ENCODE assay signal across 1 cellular context in the genomic region with DNA sequence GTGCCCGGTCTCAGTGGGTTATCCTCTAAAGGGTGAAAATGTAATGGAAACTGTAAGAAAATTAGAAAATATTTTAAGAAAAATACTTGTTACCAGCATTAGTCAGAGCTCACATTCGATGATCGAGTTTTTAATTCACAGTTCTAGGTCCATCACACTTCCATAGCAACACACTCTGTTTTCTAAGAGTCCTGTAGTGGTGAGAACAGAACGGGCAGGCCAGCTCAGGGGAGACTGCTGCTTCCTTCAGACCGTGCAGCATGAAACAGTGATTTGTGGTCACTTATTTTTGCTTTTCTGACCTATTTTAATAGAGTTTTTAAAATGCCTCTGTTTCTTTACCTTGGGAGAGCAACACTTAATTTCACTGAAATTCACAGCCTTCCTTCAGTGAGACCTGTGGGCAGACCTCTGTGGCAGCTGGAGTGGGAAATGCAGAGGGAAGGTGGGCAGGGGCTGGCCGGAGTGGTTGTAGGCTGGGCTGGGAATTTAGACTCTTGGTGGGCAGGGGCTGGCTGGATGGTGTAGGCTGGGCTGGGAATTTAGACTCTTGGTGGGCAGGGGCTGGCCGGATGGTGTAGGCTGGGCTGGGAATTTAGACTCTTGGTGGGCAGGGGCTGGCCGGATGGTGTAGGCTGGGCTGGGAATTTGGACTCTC.
TF ChIP-seq lines count a peak whose summit lies in the region.

No MANE protein-coding gene starts in this region.

TF ChIP-seq in GM23338, 12 proteins besides CTCF, POLR2A, EP300 and RAD21 (continued from another document):
- TF ChIP-seq STAT1 (IDR thresholded peaks at IDR 0.05; ENCODE audit: unreplicated experiment) = no peak
